ENCODE assay signal across 8 cellular contexts in the genomic region with DNA sequence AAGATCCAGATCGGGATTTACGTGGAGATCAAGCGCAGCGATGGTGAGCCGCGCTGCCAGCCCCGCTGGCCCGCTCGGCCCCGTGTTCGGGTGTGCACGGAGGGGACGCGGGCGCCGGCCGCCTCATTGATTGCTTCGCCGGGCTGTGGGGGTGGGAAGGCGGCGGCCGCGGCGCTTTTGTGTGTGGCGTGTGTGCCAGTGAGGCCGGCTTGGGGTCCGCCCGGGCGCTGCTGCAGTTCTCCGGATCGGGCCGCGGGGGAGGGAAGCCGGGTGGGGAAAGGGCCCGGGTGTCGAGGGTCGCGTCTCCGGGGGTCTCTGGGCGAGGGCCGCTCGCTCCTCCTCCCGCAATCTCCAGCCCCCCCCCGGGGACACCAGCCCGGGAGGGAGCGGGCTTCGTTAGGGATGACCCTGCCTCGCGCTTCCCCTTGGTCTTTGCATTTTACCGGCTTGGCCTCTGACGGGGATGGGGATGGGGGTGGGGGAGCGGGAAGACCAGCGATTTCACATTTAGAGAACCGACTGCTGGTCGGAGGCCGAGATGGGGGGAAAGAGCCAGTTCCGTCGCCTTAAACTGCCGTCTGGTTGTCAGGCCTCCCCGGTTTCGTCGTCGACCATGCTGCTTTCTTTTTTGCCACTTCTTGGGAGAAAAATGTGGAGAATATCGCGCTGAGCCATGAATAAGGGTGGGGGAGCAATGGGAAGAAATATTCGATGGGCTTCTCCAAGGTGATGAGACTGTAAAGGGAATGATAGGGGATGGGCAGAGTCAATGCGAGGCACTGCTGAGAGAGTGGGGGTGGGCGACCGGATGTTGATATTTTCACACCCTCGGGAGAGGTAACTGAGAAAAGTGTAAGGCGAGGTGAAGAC. TPM values are rescaled to one million over a fixed set of nuclear protein-coding genes. Genes with fewer than 3 reads are reported as not detected.
DNase-seq lines count a peak whose midpoint lies in the region; ATAC-seq and TF ChIP-seq lines count a peak whose summit lies in the region.

No MANE protein-coding gene starts in this region.

- no peaks in the 10 kb centered on the region for H3K9me3 Mint-ChIP-seq in neural progenitor cell

- H3K79me2 ChIP-seq in PC-3 (ENCODE audit: low read length) (peaks cover 54% of the 10 kb centered on the region), neural progenitor cell (ENCODE audit: low read depth) (peaks cover 55% of the 10 kb centered on the region)

- peak overlapping the region; percentile 97 for H3K4me2 ChIP-seq in PC-3 (ENCODE audit: low read length)
- H3K4me2 ChIP-seq in neural progenitor cell, result peak overlapping the region; percentile 97

- H3K9me3 ChIP-seq in A673 (ENCODE audit: low read depth, low read length, poor library complexity, severe bottlenecking), result no peaks in the 10 kb centered on the region
- H3K9me3 ChIP-seq in PC-3 (ENCODE audit: low read length), result no peaks in the 10 kb centered on the region
- H3K9me3 ChIP-seq in neural progenitor cell (ENCODE audit: low read depth), result no peaks in the 10 kb centered on the region

- H3K27me3 Mint-ChIP-seq in neural progenitor cell (ENCODE audit: insufficient read depth, low read depth), result peaks cover 4% of the 10 kb centered on the region

- H3K4me1 Mint-ChIP-seq in neural progenitor cell, result peaks cover 29% of the 10 kb centered on the region

- intact Hi-C loops in A673 (cut with micrococcal nuclease; ENCODE audit: unreplicated experiment), result no loop called here
- intact Hi-C loops in PC-3 (cut with micrococcal nuclease), result loop anchor here (2.0 to 5.0 kb wide), 2 partner anchors 46 to 82 kb away; no protein-coding TSS in a partner anchor

- H3K36me3 ChIP-seq in A673 (ENCODE audit: insufficient read depth, low read length, poor library complexity, severe bottlenecking), result no peaks in the 10 kb centered on the region
- no peaks in the 10 kb centered on the region for H3K36me3 ChIP-seq in PC-3 (ENCODE audit: low read depth, low read length)
- H3K36me3 ChIP-seq in neural progenitor cell, result no peaks in the 10 kb centered on the region

- no peaks in the 10 kb centered on the region for H3K9me2 ChIP-seq in PC-3 (replicated peaks; ENCODE audit: low read length)

- DNase-seq in A673 (ENCODE audit: low spot score) (peak; percentile 58), PC-3 (no peak), fibroblast of villous mesenchyme (ENCODE audit: low read depth) (peak; percentile 48), neural progenitor cell (ENCODE audit: low spot score) (peak; percentile 63), substantia nigra (lab: John Stamatoyannopoulos, UW) (peak in 37 of 49 donors; percentile 29 to 88 (median 60))
- peak; percentile 45 for DNase-seq in activated effector memory CD4-positive, alpha-beta T cell treated with Interleukin-2 at 50 U/mL for 16 hours

- H3F3A ChIP-seq in PC-3 (ENCODE audit: low read length, unreplicated experiment), result no peaks in the 10 kb centered on the region
- peaks cover 9% of the 10 kb centered on the region for H3F3A ChIP-seq in neural progenitor cell (ENCODE audit: low read depth)

- POLR2A ChIA-PET in A673 (lab: Charles Lee; ENCODE audit: low non-redundant PET) (no interaction called here), PC-3 (lab: Charles Lee; ENCODE audit: unreplicated experiment) (no interaction called here)

- H3K4me1 ChIP-seq in A673 (ENCODE audit: insufficient read depth, low read length, poor library complexity, severe bottlenecking) (peaks cover 14% of the 10 kb centered on the region), PC-3 (ENCODE audit: insufficient read depth, low read length) (peaks cover 22% of the 10 kb centered on the region), neural progenitor cell (peaks cover 18% of the 10 kb centered on the region)

- peak overlapping the region; percentile 87 for H3K4me3 ChIP-seq in A673 (ENCODE audit: low read depth, low read length, poor library complexity, severe bottlenecking)
- H3K4me3 ChIP-seq in PC-3 (ENCODE audit: low read length), result peak overlapping the region; percentile 96
- H3K4me3 ChIP-seq in fibroblast of villous mesenchyme (ENCODE audit: low read depth, low read length), result peak overlapping the region; percentile 88
- peak overlapping the region; percentile 95 for H3K4me3 ChIP-seq in neural progenitor cell

- H3K4me3 Mint-ChIP-seq in neural progenitor cell, result peak overlapping the region; percentile 99

- ATAC-seq in GM18858 (IDR thresholded peaks at IDR 0.05; ENCODE audit: unreplicated experiment) (peak; percentile 4), HG03066 (IDR thresholded peaks at IDR 0.05; ENCODE audit: low read depth, unreplicated experiment) (peak; percentile 22), PC-3 (peak; percentile 33)

- peak overlapping the region; percentile 92 for H3K9ac ChIP-seq in PC-3 (ENCODE audit: low read length)
- H3K9ac ChIP-seq in neural progenitor cell, result peak overlapping the region; percentile 82

- peaks cover 8% of the 10 kb centered on the region for H3K36me3 Mint-ChIP-seq in neural progenitor cell

- peak overlapping the region; percentile 99 for H3K27ac Mint-ChIP-seq in neural progenitor cell

- peak overlapping the region; percentile 88 for H2AFZ ChIP-seq in PC-3 (ENCODE audit: low read length)
- H2AFZ ChIP-seq in neural progenitor cell (replicated peaks), result peak overlapping the region; percentile 89

- BruUV-seq in A673 (replicated peaks; lab: Mats Ljungman, UMichigan) (no TSS peak), PC-3 (replicated peaks; lab: Mats Ljungman, UMichigan) (no TSS peak)

- H3K27me3 ChIP-seq in A673 (replicated peaks; ENCODE audit: insufficient read depth, low read depth, low read length, poor library complexity) (no peaks in the 10 kb centered on the region), PC-3 (ENCODE audit: low read length) (no peaks in the 10 kb centered on the region), neural progenitor cell (no peaks in the 10 kb centered on the region)

- peaks cover 21% of the 10 kb centered on the region for H4K20me1 ChIP-seq in PC-3 (ENCODE audit: low read length)
- H4K20me1 ChIP-seq in neural progenitor cell (ENCODE audit: low read depth), result peaks cover 49% of the 10 kb centered on the region

- TF ChIP-seq CTCF in A673 (conservative IDR thresholded peaks at IDR 0.05; ENCODE audit: low read depth, low read length), result no peak
- no peak for TF ChIP-seq CTCF in PC-3 (conservative IDR thresholded peaks at IDR 0.05; ENCODE audit: low read depth, low read length)
- no peak for TF ChIP-seq CTCF in fibroblast of villous mesenchyme (IDR thresholded peaks at IDR 0.05; ENCODE audit: insufficient read depth, low read depth, low read length)
- TF ChIP-seq CTCF in neural progenitor cell (IDR thresholded peaks at IDR 0.05), result no peak

- H3K27ac ChIP-seq in A673 (ENCODE audit: low read depth, low read length, poor library complexity, severe bottlenecking), result peak overlapping the region; percentile 88
- peak overlapping the region; percentile 55 for H3K27ac ChIP-seq in PC-3 (ENCODE audit: low read length)
- peak overlapping the region; percentile 93 for H3K27ac ChIP-seq in neural progenitor cell
- peak overlapping the region; percentile 92 for H3K27ac ChIP-seq in substantia nigra (ENCODE audit: low read depth, low read length, poor library complexity, severe bottlenecking)

- CTCF ChIA-PET in A673 (lab: Charles Lee), result no interaction called here
- CTCF ChIA-PET in PC-3 (lab: Charles Lee), result no interaction called here

RNA-seq across cellular contexts. Expression of gene KIF2A, which starts 0.7 kb away (rescaled TPM):
- total RNA-seq in A673 (2021), result 92.4 and 99.0 TPM in 2 replicates
- total RNA-seq in PC-3 (2014; rRNA removed), result 19.0 and 26.4 TPM in 2 replicates
- total RNA-seq in fibroblast of villous mesenchyme, result 58.3 and 69.1 TPM in 2 replicates
- 78.8 and 114 TPM in 2 replicates for total RNA-seq in neural progenitor cell (ENCODE audit: low replicate concordance)
